ENCODE assay signal across 13 cellular contexts in the genomic region with DNA sequence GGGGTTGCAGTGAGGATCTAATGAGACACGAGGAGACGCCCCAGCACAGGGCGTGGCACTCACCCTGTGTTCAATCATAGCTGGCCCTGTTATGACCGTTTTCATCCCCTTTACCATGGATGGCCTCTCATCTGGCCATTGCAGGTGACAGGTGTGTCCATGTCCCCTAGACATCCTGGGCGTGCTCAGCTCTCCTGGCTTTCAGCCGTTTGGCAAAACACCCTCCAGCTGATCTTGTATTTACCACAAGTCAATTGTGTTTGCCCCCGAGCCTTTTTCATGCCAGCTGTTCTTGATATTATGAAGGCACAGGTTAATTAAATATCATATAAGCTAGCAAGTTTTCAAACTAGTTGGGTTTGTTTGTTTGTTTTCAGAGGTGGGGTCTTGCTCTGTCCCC.
DNase-seq lines count a peak whose midpoint lies in the region; FAIRE-seq and TF ChIP-seq lines count a peak whose summit lies in the region.
"Had no signal": no experiment of that assay in that cellular context is flagged by ENCODE, and none has a peak within 500 bp of the region (broad histone marks: within the 10 kb centered on the region; RNA-seq: fewer than 3 reads in every experiment).

No MANE protein-coding gene starts in this region.

- TF ChIP-seq RAD21 in H1 (IDR thresholded peaks at IDR 0.05 in 1 of 2, conservative IDR thresholded peaks at IDR 0.05 in 1 of 2; ENCODE audit: low read depth in 2 of 2, low read length in 2 of 2) = no peak

- TF ChIP-seq CTCF in CD14-positive monocyte (IDR thresholded peaks at IDR 0.05) (no peak), H1 (IDR thresholded peaks at IDR 0.05; ENCODE audit: control extremely low read depth in 1 of 3, insufficient read depth in 1 of 3, low read depth in 1 of 3, low read length in 3 of 3) (no peak), osteocyte (IDR thresholded peaks at IDR 0.05) (no peak), esophagus squamous epithelium (IDR thresholded peaks at IDR 0.05) (no peak)

- no peaks in the 10 kb centered on the region for H3K79me2 ChIP-seq in H1 (ENCODE audit: control insufficient read depth in 1 of 2, insufficient read depth in 2 of 2, low read length in 2 of 2)

- H4K8ac ChIP-seq in H1 (ENCODE audit: extremely low read depth, insufficient read depth, low read length) = no peak overlapping the region

- no peak overlapping the region for H3K14ac ChIP-seq in H1 (ENCODE audit: insufficient read length)

- H2BK15ac ChIP-seq in H1 (ENCODE audit: low read length) = no peak overlapping the region

- H3K9ac ChIP-seq in H1 (replicated peaks in 1 of 4; ENCODE audit: extremely low read depth in 1 of 4, low read depth in 3 of 4, low read length in 3 of 4) = no peak overlapping the region

- no peak for TF ChIP-seq EP300 in H1 (IDR thresholded peaks at IDR 0.05; ENCODE audit: borderline replicate concordance in 1 of 2, low read depth in 2 of 2, low read length in 2 of 2)

- H3K4me3 Mint-ChIP-seq in CD14-positive monocyte (peak overlapping the region; percentile 21 to 74), osteocyte (ENCODE audit: unreplicated experiment) (no peak overlapping the region)
- H3K4me3 Mint-ChIP-seq: activated CD4-positive, alpha-beta memory T cell treated with anti-CD3 and anti-CD28 coated beads, Interleukin-2, amount 10 ng/mL, durations not matched to agents 7 days and 5 days had no signal

- no peak overlapping the region; the same call in 1 of the 2 replicates for H2AK5ac ChIP-seq in H1 (ENCODE audit: low read depth, low read length)

- POLR2A ChIA-PET in H1 (lab: Charles Lee; ENCODE audit: partially characterized antibody) = interaction anchor here (0.6 to 0.9 kb wide), 2 partner anchors 25 to 250 kb away, joined by 3 read pairs; no protein-coding TSS in a partner anchor

- H4K91ac ChIP-seq in H1 (replicated peaks; ENCODE audit: insufficient read length, low read length) = no peak overlapping the region

- H3K27me3 Mint-ChIP-seq in CD14-positive monocyte (ENCODE audit: low read depth in 3 of 3) (peaks cover 29 to 45% (median 37%) of the 10 kb centered on the region in 3 donors), osteocyte (ENCODE audit: unreplicated experiment) (peaks cover 6% of the 10 kb centered on the region)

- no peak for DNase-seq in CD14-positive monocyte (ENCODE audit: low spot score)
- peak; percentile 13 for DNase-seq in NCI-H146 treated with DMSO at 0.1 percent for 48 hours (lab: John Stamatoyannopoulos, UW; ENCODE audit: unreplicated experiment)
- DNase-seq in H1 (ENCODE audit: low read depth in 1 of 2, low spot score in 2 of 2) = no peak
- no peak for DNase-seq in osteocyte (ENCODE audit: extremely low spot score, unreplicated experiment)
- DNase-seq in ecto neural progenitor cell (ENCODE audit: low spot score) = no peak
- no peak for DNase-seq in NCI-H1436 (lab: John Stamatoyannopoulos, UW)
- DNase-seq in NOMO-1 treated with dmso at 0.1 percent for 144 hours (lab: John Stamatoyannopoulos, UW; ENCODE audit: unreplicated experiment) = no peak
- DNase-seq in esophagus squamous epithelium (lab: John Stamatoyannopoulos, UW) = no peak
- DNase-seq: activated CD4-positive, alpha-beta memory T cell treated with anti-CD3 and anti-CD28 coated beads, Interleukin-2, amount 10 ng/mL, durations not matched to agents 7 days and 5 days; NCI-H2107; stimulated activated CD4-positive, alpha-beta T cell treated with anti-CD3 and anti-CD28 coated beads, Interleukin-12 subunit alpha, Interleukin-12 subunit beta, amount 100 ng/mL, for 4 hours had no signal

- CTCF ChIA-PET in H1 (lab: Charles Lee; ENCODE audit: partially characterized antibody) = interaction anchor here (0.6 to 5.4 kb wide), 60 partner anchors 8 to 540 kb away, joined by 3 to 79 read pairs (median 4); no protein-coding TSS in a partner anchor

- WGBS in H1 (ENCODE audit: extremely low coverage in 1 of 2, insufficient coverage in 1 of 2, insufficient read length in 1 of 2, insufficient replicate concordance in 2 of 2, low coverage in 1 of 2, low lambda C conversion rate in 2 of 2, missing lambda C conversion rate in 1 of 2), 2 experiments = 72% methylated on average over 7 of the region's 7 CpGs; no CpG with 5 or more reads in 1 of the 2 experiments
- 57 to 71% methylated on average over 7 of the region's 7 CpGs for WGBS in esophagus squamous epithelium, 2 donors

- H4K5ac ChIP-seq in H1 (ENCODE audit: insufficient read length, low read depth, low read length) = no peak overlapping the region

- H3K4me1 Mint-ChIP-seq in CD14-positive monocyte (peaks cover 76% of the 10 kb centered on the region), osteocyte (ENCODE audit: unreplicated experiment) (peaks cover 56% of the 10 kb centered on the region)
- H3K4me1 Mint-ChIP-seq: activated CD4-positive, alpha-beta memory T cell treated with anti-CD3 and anti-CD28 coated beads, Interleukin-2, amount 10 ng/mL, durations not matched to agents 7 days and 5 days; activated T-helper 17 cell treated with anti-CD3 and anti-CD28 coated beads, Interleukin-2, amount 50 U/mL, for 72 hours had no signal

- no peak overlapping the region; a peak in 1 of 4 replicates for H3K4me2 ChIP-seq in H1 (ENCODE audit: insufficient read depth in 1 of 2, low read depth in 2 of 2, low read length in 2 of 2)

- no peaks in the 10 kb centered on the region for H3K79me1 ChIP-seq in H1 (ENCODE audit: low read depth, low read length)

- H3K23me2 ChIP-seq in H1 (ENCODE audit: low read depth, low read length) = peaks cover 5% of the 10 kb centered on the region; the same call in 1 of the 2 replicates

- H3K4ac ChIP-seq in H1 (replicated peaks; ENCODE audit: insufficient read length, low read depth, low read length) = no peak overlapping the region

- no peak overlapping the region; the same call in 1 of the 2 replicates for H2BK12ac ChIP-seq in H1 (ENCODE audit: low read depth, low read length)

- intact Hi-C loops in CD14-positive monocyte (cut with micrococcal nuclease) = loop anchor here (2.0 to 5.0 kb wide), 4 partner anchors 36 to 294 kb away; a partner anchor contains a TSS
- intact Hi-C loops in esophagus squamous epithelium (cut with DNase I) = no loop called here

- H2AFZ ChIP-seq in H1 (ENCODE audit: low read length) = no peak overlapping the region

- H2BK20ac ChIP-seq in H1 (ENCODE audit: low read length) = no peak overlapping the region

- no peak overlapping the region for H2BK120ac ChIP-seq in H1 (replicated peaks; ENCODE audit: low read depth, low read length)

- no peaks in the 10 kb centered on the region for H4K20me1 ChIP-seq in H1 (replicated peaks in 1 of 2; ENCODE audit: control insufficient read depth in 1 of 2, insufficient read depth in 2 of 2, low read length in 2 of 2)

- no peak overlapping the region for H3K56ac ChIP-seq in H1 (replicated peaks; ENCODE audit: insufficient read length, low read depth, low read length)

- H3K27me3 ChIP-seq in H1 (replicated peaks in 1 of 4; ENCODE audit: control insufficient read depth in 3 of 4, extremely low read depth in 1 of 4, insufficient read depth in 3 of 4, low read length in 3 of 4) (peaks cover 0 to 14% (median 10%) of the 10 kb centered on the region in 4 experiments; a peak in 6 of 7 replicates), esophagus squamous epithelium (peaks cover 0 to 42% (median 4%) of the 10 kb centered on the region in 4 donors)

- H3K9me3 ChIP-seq in H1 (ENCODE audit: insufficient read depth in 2 of 2, low read depth in 1 of 2, low read length in 1 of 2) (no peaks in the 10 kb centered on the region), esophagus squamous epithelium (no peaks in the 10 kb centered on the region)
- H3K9me3 ChIP-seq: BE2C had no signal

- H2BK5ac ChIP-seq in H1 (ENCODE audit: low read depth, low read length) = no peak overlapping the region

- peaks cover 0 to 12% (median 3%) of the 10 kb centered on the region in 4 experiments; a peak in 5 of 7 replicates for H3K4me1 ChIP-seq in H1 (replicated peaks in 1 of 4; ENCODE audit: control insufficient read depth in 3 of 4, insufficient read depth in 4 of 4, low read length in 3 of 4)
- H3K4me1 ChIP-seq in esophagus squamous epithelium = peaks cover 24 to 42% (median 25%) of the 10 kb centered on the region in 3 donors
- H3K4me1 ChIP-seq: BE2C had no signal

- FAIRE-seq in H1 (lab: Jason Lieb, UNC) = no peak

- H3K4me3 ChIP-seq in H1 (ENCODE audit: extremely low read depth in 1 of 4, insufficient read depth in 2 of 4, low read depth in 3 of 4, low read length in 4 of 4) (no peak overlapping the region), esophagus squamous epithelium (no peak overlapping the region)

- peak overlapping the region; percentile 71 for H3K18ac ChIP-seq in H1 (ENCODE audit: extremely low read depth, low read length)

- H3K27ac Mint-ChIP-seq in CD14-positive monocyte (peak overlapping the region; percentile 91 to 100 (median 100)), osteocyte (ENCODE audit: unreplicated experiment) (peak overlapping the region; percentile 81)
- H3K27ac Mint-ChIP-seq: activated CD4-positive, alpha-beta memory T cell treated with anti-CD3 and anti-CD28 coated beads, Interleukin-2, amount 10 ng/mL, durations not matched to agents 7 days and 5 days; activated T-helper 17 cell treated with anti-CD3 and anti-CD28 coated beads, Interleukin-2, amount 50 U/mL, for 72 hours had no signal

- TF ChIP-seq POLR2A in H1 (IDR thresholded peaks at IDR 0.05; ENCODE audit: control extremely low read depth in 1 of 2, low read depth in 2 of 2, low read length in 2 of 2) (no peak), esophagus squamous epithelium (IDR thresholded peaks at IDR 0.05) (no peak)

- H3K36me3 Mint-ChIP-seq in CD14-positive monocyte = peaks cover 25 to 32% of the 10 kb centered on the region in 2 donors
- peaks cover 3% of the 10 kb centered on the region for H3K36me3 Mint-ChIP-seq in osteocyte (ENCODE audit: unreplicated experiment)

- H3K36me3 ChIP-seq in H1 (ENCODE audit: control insufficient read depth in 2 of 4, insufficient read depth in 4 of 4, low read length in 3 of 4) = no peaks in the 10 kb centered on the region
- no peaks in the 10 kb centered on the region for H3K36me3 ChIP-seq in esophagus squamous epithelium
- H3K36me3 ChIP-seq: BE2C had no signal

- no peak overlapping the region for H3K27ac ChIP-seq in H1 (ENCODE audit: low read depth, low read length)
- H3K27ac ChIP-seq in esophagus squamous epithelium = peak overlapping the region in 2 of 4 donors; percentile 70

- H3K23ac ChIP-seq in H1 (ENCODE audit: insufficient read length) = no peak overlapping the region

- H3K9me3 Mint-ChIP-seq in CD14-positive monocyte (peaks cover 0 to 10% (median 3%) of the 10 kb centered on the region in 7 donors), osteocyte (ENCODE audit: unreplicated experiment) (no peaks in the 10 kb centered on the region)
- H3K9me3 Mint-ChIP-seq: activated CD4-positive, alpha-beta memory T cell treated with anti-CD3 and anti-CD28 coated beads, Interleukin-2, amount 10 ng/mL, durations not matched to agents 7 days and 5 days; activated T-helper 17 cell treated with anti-CD3 and anti-CD28 coated beads, Interleukin-2, amount 50 U/mL, for 72 hours had no signal

TF ChIP-seq in H1, 55 proteins besides CTCF, POLR2A, EP300 and RAD21 (continues in another document):
- no peak for TF ChIP-seq SIN3A (conservative IDR thresholded peaks at IDR 0.05 in 1 of 2, IDR thresholded peaks at IDR 0.05 in 1 of 2; ENCODE audit: low read depth in 1 of 2, low read length in 2 of 2)
